ENCODE assay signal across 16 cellular contexts in the genomic region with DNA sequence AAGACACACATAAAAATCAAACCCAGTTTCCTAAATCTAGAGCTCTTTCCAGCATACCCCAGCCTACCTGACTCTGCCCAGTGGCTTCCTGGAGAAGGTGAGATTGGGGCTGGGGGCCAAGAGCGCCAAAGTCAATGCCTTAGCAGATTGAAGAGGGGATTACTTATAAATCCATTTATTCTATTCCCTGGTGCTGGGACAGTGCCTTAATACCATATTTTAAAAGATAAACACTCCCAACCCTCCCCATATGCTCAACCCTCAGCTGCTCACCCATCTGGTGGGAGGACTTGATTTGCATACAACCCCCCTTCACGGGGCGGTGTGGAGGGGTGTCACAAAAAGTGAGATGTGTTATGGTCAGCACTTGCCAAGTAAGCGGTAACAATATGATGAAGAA. TPM values are rescaled to one million over a fixed set of nuclear protein-coding genes. Genes with fewer than 3 reads are reported as not detected.
DNase-seq lines count a peak whose midpoint lies in the region; FAIRE-seq and TF ChIP-seq lines count a peak whose summit lies in the region.
"Had no signal": no experiment of that assay in that cellular context is flagged by ENCODE, and none has a peak within 500 bp of the region (broad histone marks: within the 10 kb centered on the region; RNA-seq: fewer than 3 reads in every experiment).

No MANE protein-coding gene starts in this region.

- H3K27ac ChIP-seq in smooth muscle cell (ENCODE audit: low read depth) (no peak overlapping the region), neuronal stem cell (replicated peaks; ENCODE audit: low read length) (no peak overlapping the region)
- H3K27ac ChIP-seq: BLaER1, GM23248 had no signal

- H3K4me3 ChIP-seq in smooth muscle cell (no peak overlapping the region), neuronal stem cell (ENCODE audit: low read length in 2 of 2) (no peak overlapping the region)
- H3K4me3 ChIP-seq: BLaER1, GM23248 had no signal

- H3K4me3 Mint-ChIP-seq in brain = peak overlapping the region in 3 of 5 experiments; percentile 36 to 59 (median 47)
- H3K4me3 Mint-ChIP-seq: CD14-positive monocyte had no signal

- H3K4ac ChIP-seq in neuronal stem cell (ENCODE audit: low read length) = no peak overlapping the region

- no peak overlapping the region for H4K91ac ChIP-seq in neuronal stem cell (ENCODE audit: low read depth, low read length, poor library complexity)

- H3K9me3 ChIP-seq in smooth muscle cell (replicated peaks; ENCODE audit: low read depth) (no peaks in the 10 kb centered on the region), neuronal stem cell (replicated peaks in 1 of 2; ENCODE audit: control insufficient read depth in 2 of 2, insufficient read depth in 1 of 2, low read depth in 1 of 2, low read length in 2 of 2) (peaks cover 0 to 1% of the 10 kb centered on the region in 2 donors)
- H3K9me3 ChIP-seq: BLaER1 had no signal

- H3K79me1 ChIP-seq in neuronal stem cell (ENCODE audit: low read depth, low read length) = no peaks in the 10 kb centered on the region

- no peak overlapping the region for H2AK5ac ChIP-seq in neuronal stem cell (ENCODE audit: low read depth, low read length)

- H4K8ac ChIP-seq in neuronal stem cell (ENCODE audit: low read depth, low read length) = no peak overlapping the region

- no peak overlapping the region for H3K18ac ChIP-seq in neuronal stem cell (ENCODE audit: low read length)

- peak; percentile 23 for DNase-seq in NCI-H2171 treated with DMSO at 0.1 percent for 48 hours (lab: John Stamatoyannopoulos, UW)
- no peak for DNase-seq in NCI-H2171 (lab: John Stamatoyannopoulos, UW)
- peak; percentile 47 for DNase-seq in NCI-H69 (lab: John Stamatoyannopoulos, UW)
- DNase-seq in smooth muscle cell (lab: John Stamatoyannopoulos, UW; ENCODE audit: unreplicated experiment) = no peak
- no peak for DNase-seq in HTR-8/SVneo (ENCODE audit: insufficient read length, low spot score)
- DNase-seq in neuronal stem cell (ENCODE audit: low spot score) = no peak
- DNase-seq: 8988T; CD4-positive, alpha-beta memory T cell; GM23248; HCEC 1CT had no signal

- no peak overlapping the region for H2AFZ ChIP-seq in smooth muscle cell (ENCODE audit: low read depth)
- H2AFZ ChIP-seq in neuronal stem cell (ENCODE audit: low read length) = no peak overlapping the region
- H2AFZ ChIP-seq: GM23248 had no signal

- no peaks in the 10 kb centered on the region for H3K36me3 Mint-ChIP-seq in brain
- H3K36me3 Mint-ChIP-seq: CD14-positive monocyte had no signal

- H3K4me1 ChIP-seq in smooth muscle cell (ENCODE audit: low read depth) (peaks cover 9% of the 10 kb centered on the region), neuronal stem cell (ENCODE audit: control insufficient read depth in 2 of 2, insufficient read depth in 1 of 2, low read depth in 1 of 2, low read length in 2 of 2) (peaks cover 0 to 5% of the 10 kb centered on the region in 2 donors)

- no peak overlapping the region for H3K14ac ChIP-seq in neuronal stem cell (ENCODE audit: low read length)

- H3K4me2 ChIP-seq in smooth muscle cell (no peak overlapping the region), neuronal stem cell (ENCODE audit: insufficient read depth, low read length, poor library complexity, severe bottlenecking) (no peak overlapping the region)
- H3K4me2 ChIP-seq: BLaER1 had no signal

- no peak overlapping the region for H2BK12ac ChIP-seq in neuronal stem cell (ENCODE audit: low read length)

- WGBS in smooth muscle cell (ENCODE audit: low lambda C conversion rate) = 75% methylated on average over 4 of the region's 4 CpGs
- no CpG with 5 or more reads among the region's 4 CpGs for WGBS in neuronal stem cell (ENCODE audit: extremely low coverage in 2 of 2, insufficient read length in 2 of 2, insufficient replicate concordance in 1 of 2), 2 donors

- peaks cover 49% of the 10 kb centered on the region for H3K4me1 Mint-ChIP-seq in brain

- H3K27me3 ChIP-seq in smooth muscle cell (ENCODE audit: low read depth) (peaks cover 51% of the 10 kb centered on the region), neuronal stem cell (ENCODE audit: control insufficient read depth in 3 of 3, insufficient read depth in 3 of 3, low read depth in 1 of 3, low read length in 3 of 3) (peaks cover 0 to 31% (median 26%) of the 10 kb centered on the region in 3 experiments)

- H3K9ac ChIP-seq in smooth muscle cell (ENCODE audit: low read depth) (no peak overlapping the region), neuronal stem cell (ENCODE audit: low read depth, low read length, poor library complexity) (no peak overlapping the region)
- H3K9ac ChIP-seq: BLaER1, GM23248 had no signal

- peak overlapping the region in 4 of 5 experiments; percentile 72 to 95 (median 88) for H3K27ac Mint-ChIP-seq in brain
- H3K27ac Mint-ChIP-seq: CD4-positive, alpha-beta memory T cell had no signal

- H3F3A ChIP-seq in smooth muscle cell (ENCODE audit: low read depth) = no peaks in the 10 kb centered on the region

- peaks cover 17% of the 10 kb centered on the region for H3K27me3 Mint-ChIP-seq in brain

- TF ChIP-seq CTCF in brain (conservative IDR thresholded peaks at IDR 0.05) = no peak
- TF ChIP-seq CTCF in smooth muscle cell (IDR thresholded peaks at IDR 0.05; ENCODE audit: borderline replicate concordance, insufficient read depth, poor library complexity, severe bottlenecking) = no peak

- H3K36me3 ChIP-seq in smooth muscle cell (ENCODE audit: low read depth) (no peaks in the 10 kb centered on the region), neuronal stem cell (replicated peaks in 1 of 2; ENCODE audit: control insufficient read depth in 2 of 2, insufficient read depth in 2 of 2, low read length in 2 of 2) (no peaks in the 10 kb centered on the region)
- H3K36me3 ChIP-seq: BLaER1 had no signal

- no peak overlapping the region for H2BK5ac ChIP-seq in neuronal stem cell (ENCODE audit: low read length)

- no peaks in the 10 kb centered on the region for H3K79me2 ChIP-seq in smooth muscle cell (ENCODE audit: low read depth)

- FAIRE-seq in HTR-8/SVneo (lab: Jason Lieb, UNC) = no peak
- FAIRE-seq: G401.6, GM12892, GM18507 had no signal

- no peak overlapping the region for H2BK120ac ChIP-seq in neuronal stem cell (ENCODE audit: low read depth, low read length)

- no peak overlapping the region for H2BK15ac ChIP-seq in neuronal stem cell (ENCODE audit: low read length)

- no peaks in the 10 kb centered on the region for H4K20me1 ChIP-seq in smooth muscle cell (ENCODE audit: low read depth)

- H3K9me3 Mint-ChIP-seq in brain = peaks cover 0 to 23% (median 0%) of the 10 kb centered on the region in 5 experiments

- H3K23ac ChIP-seq in neuronal stem cell (ENCODE audit: low read depth, low read length, poor library complexity) = no peak overlapping the region

RNA-seq across cellular contexts. Expression of gene DISP3, which starts 3.2 kb away (rescaled TPM):
- polyA plus RNA-seq in brain (ENCODE audit: insufficient read depth, low read depth, low replicate concordance) (12.0 TPM), smooth muscle cell (0.17 and 0.27 TPM in 2 replicates)
- total RNA-seq in smooth muscle cell = 1.0 TPM in 1 of 2 replicates, not detected in the other
- 1.1 TPM for polyA plus RNA-seq in neuronal stem cell (2013, experiment 1 of 2)
- polyA plus RNA-seq in neuronal stem cell (2013, experiment 2 of 2) = 1.3 TPM
- total RNA-seq: GM23248 had no signal
- polyA plus RNA-seq: CD14-positive monocyte, GM23248 had no signal

Comparison
In these comparisons a context has a peak if more than half of its experiments do, and no peak if none do; other contexts are left out.
1. DNase-seq: peak in NCI-H2171 treated with DMSO at 0.1 percent for 48 hours (single experiment) and NCI-H69 (single experiment); none in NCI-H2171 (single experiment), smooth muscle cell (single experiment), HTR-8/SVneo (single experiment) and neuronal stem cell (single experiment).
2. RNA of gene DISP3, which starts 3.2 kb away (polyA plus RNA-seq): 12.0 TPM in brain (single experiment); 0.17 to 0.27 TPM in smooth muscle cell; every median in the first group is over 10 times any median in the second.